Comparison of ENCODE assay signal across 20 cellular contexts in the genomic region with DNA sequence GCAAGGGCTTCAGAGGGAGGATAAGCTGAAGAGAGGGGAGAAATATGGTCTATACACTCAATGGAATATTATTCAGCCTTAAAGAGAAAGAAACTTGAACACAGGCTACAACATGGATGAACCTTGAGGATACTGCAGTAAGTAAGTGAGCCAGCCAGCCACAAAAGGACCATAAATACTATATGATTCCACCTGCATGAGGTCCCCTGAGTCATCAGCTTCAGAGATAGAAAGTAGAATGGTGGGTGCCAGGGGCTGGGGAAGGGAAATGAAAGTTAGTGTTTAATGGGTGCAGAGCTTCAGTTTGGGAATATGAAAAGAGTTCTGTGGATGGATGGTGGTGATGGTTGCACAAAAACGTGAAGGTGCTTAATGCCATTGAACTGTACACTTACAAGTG.
DNase-seq lines count a peak whose midpoint lies in the region; ATAC-seq and TF ChIP-seq lines count a peak whose summit lies in the region.
"Had no signal": no experiment of that assay in that cellular context is flagged by ENCODE, and none has a peak within 500 bp of the region (broad histone marks: within the 10 kb centered on the region; RNA-seq: fewer than 3 reads in every experiment).

No MANE protein-coding gene starts in this region.

- no peaks in the 10 kb centered on the region for H4K20me1 ChIP-seq in DOHH2 (ENCODE audit: control insufficient read depth, insufficient read depth, low read depth, low read length)

- H3K79me2 ChIP-seq in DOHH2 (ENCODE audit: control insufficient read depth, low read length) = no peaks in the 10 kb centered on the region

- no peaks in the 10 kb centered on the region for H3K27me3 ChIP-seq in DOHH2 (ENCODE audit: control insufficient read depth, low read length)
- H3K27me3 ChIP-seq: breast epithelium had no signal

- ATAC-seq in activated CD4-positive, CD25-positive, alpha-beta regulatory T cell treated with anti-CD3 and anti-CD28 coated beads, Interleukin-2, amount 50 U/mL, for 24 hours = peak; percentile 56 to 79
- ATAC-seq in HG03457 (IDR thresholded peaks at IDR 0.05; ENCODE audit: unreplicated experiment) (no peak), HG03378 (IDR thresholded peaks at IDR 0.05; ENCODE audit: unreplicated experiment) (no peak)

- no peak for DNase-seq in activated CD4-positive, CD25-positive, alpha-beta regulatory T cell (lab: John Stamatoyannopoulos, UW)
- DNase-seq in NB4 (ENCODE audit: low read depth) (peak; percentile 16), germinal center (ENCODE audit: low spot score) (peak; percentile 25), DMS114 treated with DMSO at 0.1 percent for 48 hours (lab: John Stamatoyannopoulos, UW; ENCODE audit: unreplicated experiment) (no peak)
- DNase-seq: 8988T; activated CD4-positive, CD25-positive, alpha-beta regulatory T cell treated with anti-CD3 and anti-CD28 coated beads, Interleukin-2, amount 50 U/mL, for 72 hours; Caco-2; EL; H9; kidney glomerular epithelial cell; NCI-H187 treated with DMSO at 0.1 percent for 48 hours; NCI-H69; stimulated activated naive CD4-positive, alpha-beta T cell treated with Interleukin-2 at 50 U/mL for 16 hours; tibial artery had no signal

- peaks cover 54% of the 10 kb centered on the region for H3K4me1 ChIP-seq in DOHH2 (ENCODE audit: control insufficient read depth, low read length)
- H3K4me1 ChIP-seq: breast epithelium, Caco-2, tibial artery had no signal

- H3K4me2 ChIP-seq in DOHH2 (ENCODE audit: low read length) = peak overlapping the region; percentile 79

- no peak overlapping the region; the same call in none of the 2 replicates for H3K4me3 ChIP-seq in DOHH2 (ENCODE audit: low read length)
- H3K4me3 ChIP-seq in NB4 (ENCODE audit: low read depth, low read length) = no peak overlapping the region
- H3K4me3 ChIP-seq: breast epithelium, coronary artery, tibial artery had no signal

- H3K36me3 ChIP-seq in DOHH2 (ENCODE audit: control insufficient read depth, low read length) = peaks cover 8% of the 10 kb centered on the region
- H3K36me3 ChIP-seq: breast epithelium, tibial artery had no signal

- no peaks in the 10 kb centered on the region for H3K9me3 ChIP-seq in DOHH2 (ENCODE audit: control insufficient read depth, insufficient read depth, low read length)
- H3K9me3 ChIP-seq: Caco-2 had no signal

- no peak for TF ChIP-seq CTCF in DOHH2 (IDR thresholded peaks at IDR 0.05; ENCODE audit: low read depth, low read length, poor library complexity, severe bottlenecking)
- TF ChIP-seq CTCF in NB4 (IDR thresholded peaks at IDR 0.05; ENCODE audit: low read depth, low read length) = no peak

- TF ChIP-seq POLR2A in NB4 (IDR thresholded peaks at IDR 0.05; ENCODE audit: extremely low read depth, insufficient read length) = no peak

- H3F3A ChIP-seq in DOHH2 (ENCODE audit: control insufficient read depth, insufficient read depth) = 0 out of 2 replicates have a peak, but pooled peaks cover 9% of the 10 kb centered on the region

- no peaks in the 10 kb centered on the region for H3K9me2 ChIP-seq in DOHH2 (replicated peaks; ENCODE audit: control insufficient read depth, low read length)

- peak overlapping the region; percentile 79 for H3K27ac ChIP-seq in DOHH2 (ENCODE audit: low read depth, low read length)
- H3K27ac ChIP-seq: breast epithelium, coronary artery, tibial artery had no signal

Comparison
In these comparisons a context has a peak if more than half of its experiments do, and no peak if none do; other contexts are left out.
1. ATAC-seq: peak in activated CD4-positive, CD25-positive, alpha-beta regulatory T cell treated with anti-CD3 and anti-CD28 coated beads, Interleukin-2, amount 50 U/mL, for 24 hours (2 of 2); none in HG03457 (single experiment) and HG03378 (single experiment).
2. DNase-seq: peak in NB4 (single experiment) and germinal center (single experiment); none in activated CD4-positive, CD25-positive, alpha-beta regulatory T cell (0 of 4) and DMS114 treated with DMSO at 0.1 percent for 48 hours (single experiment).